Comparison of ENCODE assay signal across 8 cellular contexts in genomic region chr10:100341953-100342626, GRCh38. TPM values are rescaled to one million over a fixed set of nuclear protein-coding genes. Genes with fewer than 3 reads are reported as not detected.
A peak's percentile ranks its signal among the peaks of the same experiment; 100 is the strongest.
DNase-seq lines count a peak whose midpoint lies in the region; ATAC-seq, FAIRE-seq and TF ChIP-seq lines count a peak whose summit lies in the region.

No MANE protein-coding gene starts in this region.

- H3K27me3 Mint-ChIP-seq in osteocyte (ENCODE audit: unreplicated experiment), result peaks cover 5% of the 10 kb centered on the region

- no peaks in the 10 kb centered on the region for H3K36me3 ChIP-seq in BE2C

- peak; percentile 82 for TF ChIP-seq CTCF in BE2C (IDR thresholded peaks at IDR 0.05; ENCODE audit: low read depth, low read length)
- peak; percentile 87 for TF ChIP-seq CTCF in fibroblast of pulmonary artery (IDR thresholded peaks at IDR 0.05; ENCODE audit: low read length, missing control alignments)
- peak; percentile 76 for TF ChIP-seq CTCF in osteocyte (IDR thresholded peaks at IDR 0.05)

- no peaks in the 10 kb centered on the region for H3K36me3 Mint-ChIP-seq in osteocyte (ENCODE audit: unreplicated experiment)

- no peaks in the 10 kb centered on the region for H3K9me3 Mint-ChIP-seq in osteocyte (ENCODE audit: unreplicated experiment)

- no peaks in the 10 kb centered on the region for H3K27me3 ChIP-seq in BE2C

- H3K4me3 Mint-ChIP-seq in osteocyte (ENCODE audit: unreplicated experiment), result no peak overlapping the region

- no peak for ATAC-seq in HG03139 (IDR thresholded peaks at IDR 0.05; ENCODE audit: unreplicated experiment)

- DNase-seq in BE2C (peak; percentile 75), GM19239 (ENCODE audit: insufficient read length, low spot score) (peak; percentile 21), NCI-H774 (lab: John Stamatoyannopoulos, UW) (peak; percentile 6), activated T-cell treated with anti-CD3 and anti-CD28 coated beads for 48 hours (ENCODE audit: low read depth) (peak; percentile 34), fibroblast of pulmonary artery (ENCODE audit: low read depth) (peak; percentile 74), osteocyte (ENCODE audit: extremely low spot score, unreplicated experiment) (no peak), NCI-H2196 treated with DMSO at 0.1 percent for 48 hours (lab: John Stamatoyannopoulos, UW; ENCODE audit: unreplicated experiment) (no peak)

- no peaks in the 10 kb centered on the region for H3K9me3 ChIP-seq in BE2C

- FAIRE-seq in GM19239 (lab: Jason Lieb, UNC), result no peak

- no peak overlapping the region for H3K27ac Mint-ChIP-seq in osteocyte (ENCODE audit: unreplicated experiment)

- no peaks in the 10 kb centered on the region for H3K4me1 ChIP-seq in BE2C

- H3K4me3 ChIP-seq in BE2C (ENCODE audit: low read depth, low read length) (no peak overlapping the region), fibroblast of pulmonary artery (replicated peaks; ENCODE audit: low read depth, low read length) (no peak overlapping the region)

- H3K4me1 Mint-ChIP-seq in osteocyte (ENCODE audit: unreplicated experiment), result peaks cover 32% of the 10 kb centered on the region

RNA-seq across cellular contexts. Expression of gene SCD, which starts 4.9 kb away (rescaled TPM):
- polyA plus RNA-seq in BE2C (2012; ENCODE audit: insufficient read depth, insufficient read length, low read depth), result 240 TPM
- 77.9 and 81.4 TPM in 2 replicates for total RNA-seq in osteocyte

RNA-seq across cellular contexts. Expression of gene PKD2L1, which starts 12.1 kb away (rescaled TPM):
- not detected for polyA plus RNA-seq in BE2C (2012; ENCODE audit: insufficient read depth, insufficient read length, low read depth)
- total RNA-seq in osteocyte, result not detected in 2 replicates

RNA-seq across cellular contexts. Expression of gene BLOC1S2, which starts 55.6 kb away (rescaled TPM):
- polyA plus RNA-seq in BE2C (2012; ENCODE audit: insufficient read depth, insufficient read length, low read depth), result 43.8 TPM
- total RNA-seq in osteocyte, result 23.7 and 27.5 TPM in 2 replicates

Comparison
In these comparisons a context has a peak if more than half of its experiments do, and no peak if none do; other contexts are left out.
1. DNase-seq: peak in BE2C (single experiment), GM19239 (single experiment), NCI-H774 (single experiment), activated T-cell treated with anti-CD3 and anti-CD28 coated beads for 48 hours (single experiment) and fibroblast of pulmonary artery (single experiment); none in osteocyte (single experiment) and NCI-H2196 treated with DMSO at 0.1 percent for 48 hours (single experiment).
2. Peak in every context shown above with its lines, with median percentiles within 50 percentile points of each other: CTCF ChIP-seq.